Comparison of ENCODE assay signal across 1 cellular context in the genomic region with DNA sequence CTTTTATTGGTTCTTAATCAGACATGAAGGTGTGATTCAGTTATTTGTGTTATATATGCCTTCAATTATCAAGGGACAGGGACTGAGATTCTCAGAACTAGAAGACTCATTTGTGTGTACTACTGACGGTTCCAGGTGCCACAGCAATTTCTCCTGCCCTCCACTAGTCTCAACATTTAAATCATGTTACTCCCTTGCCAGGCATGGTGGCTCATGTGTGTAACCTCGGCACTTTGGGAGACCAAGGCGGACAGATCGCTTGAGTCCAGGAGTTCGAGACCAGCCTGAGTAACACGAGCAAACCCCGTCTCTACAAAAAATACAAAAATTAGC.
TF ChIP-seq lines count a peak whose summit lies in the region.

No MANE protein-coding gene starts in this region.

TF ChIP-seq in HepG2, 621 proteins besides CTCF, POLR2A, EP300 and RAD21:
- TF ChIP-seq ZNF121 (CRISPR knock-in tag; IDR thresholded peaks at IDR 0.05) = no peak
- TF ChIP-seq YEATS2 (CRISPR knock-in tag; IDR thresholded peaks at IDR 0.05; ENCODE audit: borderline replicate concordance) = no peak
- TF ChIP-seq ZNF207 (IDR thresholded peaks at IDR 0.05; ENCODE audit: borderline replicate concordance) = no peak
- no peak for TF ChIP-seq HNF4G (IDR thresholded peaks at IDR 0.05; ENCODE audit: borderline replicate concordance, low read depth, low read length)
- TF ChIP-seq HNF4G (CRISPR knock-in tag; IDR thresholded peaks at IDR 0.05; ENCODE audit: borderline replicate concordance, low read depth) = no peak
